11 cellular contexts compared by ENCODE assay signal in the genomic region with DNA sequence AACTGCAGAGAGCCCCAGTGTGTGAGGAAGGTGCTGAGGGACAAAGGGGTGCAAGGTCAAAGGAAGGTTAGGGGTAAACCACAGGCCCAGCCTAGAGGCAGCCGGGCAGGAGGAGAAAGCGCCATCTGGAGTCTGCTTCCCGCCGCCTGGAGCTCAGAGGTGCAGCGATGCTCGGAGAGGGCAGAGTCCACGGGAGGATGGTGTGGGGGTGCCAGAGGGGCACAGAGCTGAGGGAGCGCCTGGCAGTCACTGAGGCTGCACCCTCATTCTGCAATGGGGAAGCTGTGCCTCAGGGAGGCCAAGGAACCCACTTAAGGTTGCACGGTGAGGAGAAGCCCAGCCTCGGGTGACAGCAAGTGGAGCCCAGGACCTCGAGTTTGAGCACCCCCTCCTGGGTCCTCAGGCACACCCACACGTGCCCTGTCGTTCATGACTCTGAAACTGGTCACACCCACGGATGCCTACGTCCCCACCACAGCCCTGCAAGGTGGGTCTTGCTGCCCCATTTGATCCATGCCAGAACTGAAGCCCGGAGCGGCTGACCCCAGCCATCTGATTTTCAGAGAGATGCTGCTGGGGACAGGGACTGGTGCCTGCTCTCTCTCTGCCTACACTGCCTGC. TPM values are rescaled to one million over a fixed set of nuclear protein-coding genes. Genes with fewer than 3 reads are reported as not detected.
A peak's percentile ranks its signal among the peaks of the same experiment; 100 is the strongest.
DNase-seq lines count a peak whose midpoint lies in the region; ATAC-seq, FAIRE-seq and TF ChIP-seq lines count a peak whose summit lies in the region.
"Had no signal": no experiment of that assay in that cellular context is flagged by ENCODE, and none has a peak within 500 bp of the region (broad histone marks: within the 10 kb centered on the region; RNA-seq: fewer than 3 reads in every experiment).

No MANE protein-coding gene starts in this region.

- peaks cover 2% of the 10 kb centered on the region for H3K27me3 Mint-ChIP-seq in activated CD4-positive, alpha-beta T cell treated with anti-CD3 and anti-CD28 coated beads, Interleukin-2, amount 10 ng/mL, durations not matched to agents 24 days and 14 days
- H3K27me3 Mint-ChIP-seq in chondrocyte (ENCODE audit: low read depth): peaks cover 34% of the 10 kb centered on the region

- H3K4me1 Mint-ChIP-seq in activated CD4-positive, alpha-beta T cell treated with anti-CD3 and anti-CD28 coated beads, Interleukin-2, amount 10 ng/mL, durations not matched to agents 24 days and 14 days: peaks cover 62% of the 10 kb centered on the region
- H3K4me1 Mint-ChIP-seq in chondrocyte (ENCODE audit: low read depth): no peaks in the 10 kb centered on the region
- peaks cover 84% of the 10 kb centered on the region for H3K4me1 Mint-ChIP-seq in stimulated activated effector memory CD8-positive, alpha-beta T cell treated with anti-CD3 and anti-CD28 coated beads, Interleukin-12 subunit alpha, Interleukin-12 subunit beta, amount 100 ng/mL, for 72 hours

- peak overlapping the region; percentile 96 for H3K4me3 Mint-ChIP-seq in activated CD4-positive, alpha-beta T cell treated with anti-CD3 and anti-CD28 coated beads, Interleukin-2, amount 10 ng/mL, durations not matched to agents 24 days and 14 days
- no peak overlapping the region for H3K4me3 Mint-ChIP-seq in chondrocyte (ENCODE audit: unreplicated experiment)
- H3K4me3 Mint-ChIP-seq in stimulated activated effector memory CD8-positive, alpha-beta T cell treated with anti-CD3 and anti-CD28 coated beads, Interleukin-12 subunit alpha, Interleukin-12 subunit beta, amount 100 ng/mL, for 72 hours: peak overlapping the region; percentile 96

- peak; percentile 81 for DNase-seq in activated CD8-positive, alpha-beta memory T cell treated with anti-CD3 and anti-CD28 coated beads for 24 hours
- no peak for DNase-seq in activated CD8-positive, alpha-beta memory T cell treated with anti-CD3 and anti-CD28 coated beads, Interleukin-2, amount 50 U/mL, for 48 hours
- DNase-seq in activated CD4-positive, alpha-beta T cell treated with anti-CD3 and anti-CD28 coated beads, Interleukin-2, amount 10 ng/mL, durations not matched to agents 24 days and 14 days: peak; percentile 77
- DNase-seq in chondrocyte (ENCODE audit: low spot score) (peak; percentile 67), RCC 7860 (ENCODE audit: low spot score) (no peak), NCI-H2081 (lab: John Stamatoyannopoulos, UW) (no peak)
- DNase-seq in stimulated activated effector memory CD8-positive, alpha-beta T cell treated with anti-CD3 and anti-CD28 coated beads, Interleukin-12 subunit alpha, Interleukin-12 subunit beta, amount 100 ng/mL, for 72 hours (ENCODE audit: low spot score in 2 of 2): peak in 1 of 2 donors; percentile 71
- DNase-seq: OCI-M1 had no signal

- TF ChIP-seq CTCF in chondrocyte (IDR thresholded peaks at IDR 0.05): no peak

- H3K9me3 Mint-ChIP-seq in activated CD4-positive, alpha-beta T cell treated with anti-CD3 and anti-CD28 coated beads, Interleukin-2, amount 10 ng/mL, durations not matched to agents 24 days and 14 days: peaks cover 9% of the 10 kb centered on the region
- H3K9me3 Mint-ChIP-seq in chondrocyte (ENCODE audit: low read depth): peaks cover 12% of the 10 kb centered on the region
- H3K9me3 Mint-ChIP-seq in stimulated activated effector memory CD8-positive, alpha-beta T cell treated with anti-CD3 and anti-CD28 coated beads, Interleukin-12 subunit alpha, Interleukin-12 subunit beta, amount 100 ng/mL, for 72 hours: peaks cover 5% of the 10 kb centered on the region

- H3K36me3 Mint-ChIP-seq in activated CD4-positive, alpha-beta T cell treated with anti-CD3 and anti-CD28 coated beads, Interleukin-2, amount 10 ng/mL, durations not matched to agents 24 days and 14 days (ENCODE audit: low read depth): peaks cover 56% of the 10 kb centered on the region
- no peaks in the 10 kb centered on the region for H3K36me3 Mint-ChIP-seq in chondrocyte (ENCODE audit: low read depth)
- H3K36me3 Mint-ChIP-seq in stimulated activated effector memory CD8-positive, alpha-beta T cell treated with anti-CD3 and anti-CD28 coated beads, Interleukin-12 subunit alpha, Interleukin-12 subunit beta, amount 100 ng/mL, for 72 hours: peaks cover 74% of the 10 kb centered on the region

- peak overlapping the region; percentile 99 for H3K27ac Mint-ChIP-seq in activated CD4-positive, alpha-beta T cell treated with anti-CD3 and anti-CD28 coated beads, Interleukin-2, amount 10 ng/mL, durations not matched to agents 24 days and 14 days
- H3K27ac Mint-ChIP-seq in chondrocyte (ENCODE audit: unreplicated experiment): no peak overlapping the region
- peak overlapping the region; percentile 98 for H3K27ac Mint-ChIP-seq in stimulated activated effector memory CD8-positive, alpha-beta T cell treated with anti-CD3 and anti-CD28 coated beads, Interleukin-12 subunit alpha, Interleukin-12 subunit beta, amount 100 ng/mL, for 72 hours

- FAIRE-seq in RCC 7860 (lab: Jason Lieb, UNC): no peak
- FAIRE-seq: A204.1, astrocyte had no signal

- intact Hi-C loops in activated CD4-positive, alpha-beta T cell treated with anti-CD3 and anti-CD28 coated beads, Interleukin-2, amount 10 ng/mL, durations not matched to agents 24 days and 14 days (cut with micrococcal nuclease): loop anchor here (2.0 kb wide), 1 partner anchor 69 kb away; no protein-coding TSS in a partner anchor

- ATAC-seq in stimulated activated effector memory CD8-positive, alpha-beta T cell treated with anti-CD3 and anti-CD28 coated beads, Interleukin-12 subunit alpha, Interleukin-12 subunit beta, amount 100 ng/mL, for 72 hours: no peak
- no peak for ATAC-seq in HG02970 (IDR thresholded peaks at IDR 0.05; ENCODE audit: low FRiP score, unreplicated experiment)

RNA-seq across cellular contexts. Expression of a gene that starts 1.6 kb away (rescaled TPM):
- total RNA-seq in activated CD4-positive, alpha-beta T cell treated with anti-CD3 and anti-CD28 coated beads, Interleukin-2, amount 10 ng/mL, durations not matched to agents 24 days and 14 days: 288 and 296 TPM in 2 replicates
- 0.37 TPM in 1 of 3 replicates, not detected in the others for total RNA-seq in chondrocyte

RNA-seq across cellular contexts. Expression of a gene that starts 38.6 kb away (rescaled TPM):
- total RNA-seq in activated CD4-positive, alpha-beta T cell treated with anti-CD3 and anti-CD28 coated beads, Interleukin-2, amount 10 ng/mL, durations not matched to agents 24 days and 14 days: 6.8 and 7.1 TPM in 2 replicates
- not detected in 3 replicates for total RNA-seq in chondrocyte
- total RNA-seq: astrocyte had no signal

RNA-seq across cellular contexts. Expression of a gene that starts 39.9 kb away (rescaled TPM):
- total RNA-seq in activated CD4-positive, alpha-beta T cell treated with anti-CD3 and anti-CD28 coated beads, Interleukin-2, amount 10 ng/mL, durations not matched to agents 24 days and 14 days: 6.0 and 6.9 TPM in 2 replicates
- total RNA-seq in chondrocyte: 11.3 to 27.7 TPM (median 14.6 TPM) in 3 replicates

Comparison
In these comparisons a context has a peak if more than half of its experiments do, and no peak if none do; other contexts are left out.
1. DNase-seq: peak in activated CD8-positive, alpha-beta memory T cell treated with anti-CD3 and anti-CD28 coated beads for 24 hours (single experiment), activated CD4-positive, alpha-beta T cell treated with anti-CD3 and anti-CD28 coated beads, Interleukin-2, amount 10 ng/mL, durations not matched to agents 24 days and 14 days (single experiment) and chondrocyte (single experiment); none in activated CD8-positive, alpha-beta memory T cell treated with anti-CD3 and anti-CD28 coated beads, Interleukin-2, amount 50 U/mL, for 48 hours (single experiment), RCC 7860 (single experiment) and NCI-H2081 (0 of 2).
2. RNA of a gene that starts 1.6 kb away (total RNA-seq): 288 to 296 TPM in activated CD4-positive, alpha-beta T cell treated with anti-CD3 and anti-CD28 coated beads, Interleukin-2, amount 10 ng/mL, durations not matched to agents 24 days and 14 days; 0.37 TPM in chondrocyte; every median in the first group is over 100 times any median in the second.